ENCODE assay signal across 26 cellular contexts in genomic region chr14:94650444-94650775, GRCh38. TPM values are rescaled to one million over a fixed set of nuclear protein-coding genes. Genes with fewer than 3 reads are reported as not detected.
A peak's percentile ranks its signal among the peaks of the same experiment; 100 is the strongest.
DNase-seq lines count a peak whose midpoint lies in the region; ATAC-seq, FAIRE-seq and TF ChIP-seq lines count a peak whose summit lies in the region.
"Had no signal": no experiment of that assay in that cellular context is flagged by ENCODE, and none has a peak within 500 bp of the region (broad histone marks: within the 10 kb centered on the region; RNA-seq: fewer than 3 reads in every experiment).

No MANE protein-coding gene starts in this region.

- peak overlapping the region; percentile 80 for H3K56ac ChIP-seq in H1 (replicated peaks; ENCODE audit: insufficient read length, low read depth, low read length)

- no peak for TF ChIP-seq RAD21 in H1 (IDR thresholded peaks at IDR 0.05 in 1 of 2, conservative IDR thresholded peaks at IDR 0.05 in 1 of 2; ENCODE audit: low read depth in 2 of 2, low read length in 2 of 2)

- H4K8ac ChIP-seq in H1 (ENCODE audit: extremely low read depth, insufficient read depth, low read length) = peak overlapping the region; percentile 14; the same call in 1 of the 2 replicates

- H3K23ac ChIP-seq in H1 (ENCODE audit: insufficient read length) = no peak overlapping the region

- H2AFZ ChIP-seq in H1 (ENCODE audit: low read length) = no peak overlapping the region
- H2AFZ ChIP-seq: GM23338 had no signal

- H3K14ac ChIP-seq in H1 (ENCODE audit: insufficient read length) = no peak overlapping the region

- POLR2A ChIA-PET in H1 (lab: Charles Lee; ENCODE audit: partially characterized antibody) = no interaction called here

- H3K4me3 ChIP-seq in heart right ventricle (no peak overlapping the region), right atrium auricular region (no peak overlapping the region), H1 (ENCODE audit: extremely low read depth in 1 of 4, insufficient read depth in 2 of 4, low read depth in 3 of 4, low read length in 4 of 4) (no peak overlapping the region)
- H3K4me3 ChIP-seq: A549; BLaER1 treated with 17β-estradiol and CSF1 and Interleukin-3, amounts not matched to agents 10 nM and 100 nM; GM12878; GM23338; HAP-1 had no signal

- no peak overlapping the region for H3K4me2 ChIP-seq in H1 (ENCODE audit: insufficient read depth in 1 of 2, low read depth in 2 of 2, low read length in 2 of 2)
- H3K4me2 ChIP-seq: A549; BLaER1 treated with 17β-estradiol and CSF1 and Interleukin-3, amounts not matched to agents 10 nM and 100 nM; GM23338 had no signal

- peaks cover 0 to 6% of the 10 kb centered on the region in 2 experiments for H4K20me1 ChIP-seq in H1 (replicated peaks in 1 of 2; ENCODE audit: control insufficient read depth in 1 of 2, insufficient read depth in 2 of 2, low read length in 2 of 2)
- H4K20me1 ChIP-seq: BLaER1 treated with 17β-estradiol and CSF1 and Interleukin-3, amounts not matched to agents 10 nM and 100 nM had no signal

- no peak overlapping the region for H2BK20ac ChIP-seq in H1 (ENCODE audit: low read length)

- TF ChIP-seq CTCF in heart right ventricle (IDR thresholded peaks at IDR 0.05) = no peak
- no peak for TF ChIP-seq CTCF in right atrium auricular region (IDR thresholded peaks at IDR 0.05)
- TF ChIP-seq CTCF in H1 (IDR thresholded peaks at IDR 0.05; ENCODE audit: control extremely low read depth in 1 of 3, insufficient read depth in 1 of 3, low read depth in 1 of 3, low read length in 3 of 3) = no peak

- H3K79me1 ChIP-seq in H1 (ENCODE audit: low read depth, low read length) = no peaks in the 10 kb centered on the region

- peaks cover 0 to 6% (median 0%) of the 10 kb centered on the region in 9 donors for H3K4me1 ChIP-seq in heart right ventricle
- H3K4me1 ChIP-seq in right atrium auricular region = no peaks in the 10 kb centered on the region
- H3K4me1 ChIP-seq in H1 (replicated peaks in 1 of 4; ENCODE audit: control insufficient read depth in 3 of 4, insufficient read depth in 4 of 4, low read length in 3 of 4) = no peaks in the 10 kb centered on the region
- H3K4me1 ChIP-seq: A549, BE2C, HAP-1 had no signal

- no peak for FAIRE-seq in H1 (lab: Jason Lieb, UNC)
- FAIRE-seq: D721Med, H54 had no signal

- WGBS in heart right ventricle, 2 donors = 66 to 69% methylated on average over 3 of the region's 3 CpGs
- 93% methylated on average over 3 of the region's 3 CpGs; no CpG with 5 or more reads in 1 of the 2 experiments for WGBS in H1 (ENCODE audit: extremely low coverage in 1 of 2, insufficient coverage in 1 of 2, insufficient read length in 1 of 2, insufficient replicate concordance in 2 of 2, low coverage in 1 of 2, low lambda C conversion rate in 2 of 2, missing lambda C conversion rate in 1 of 2), 2 experiments

- CTCF ChIA-PET in H1 (lab: Charles Lee; ENCODE audit: partially characterized antibody) = no interaction called here

- TF ChIP-seq POLR2A in H1 (IDR thresholded peaks at IDR 0.05; ENCODE audit: control extremely low read depth in 1 of 2, low read depth in 2 of 2, low read length in 2 of 2) = no peak

- H3K23me2 ChIP-seq in H1 (ENCODE audit: low read depth, low read length) = peaks cover 8% of the 10 kb centered on the region; the same call in 1 of the 2 replicates

- no peak overlapping the region for H3K9ac ChIP-seq in H1 (replicated peaks in 1 of 4; ENCODE audit: extremely low read depth in 1 of 4, low read depth in 3 of 4, low read length in 3 of 4)
- H3K9ac ChIP-seq: BLaER1 treated with 17β-estradiol and CSF1 and Interleukin-3, amounts not matched to agents 10 nM and 100 nM had no signal

- no peak overlapping the region for H2BK120ac ChIP-seq in H1 (replicated peaks; ENCODE audit: low read depth, low read length)

- H2AK5ac ChIP-seq in H1 (ENCODE audit: low read depth, low read length) = no peak overlapping the region; the same call in 1 of the 2 replicates

- H3K4ac ChIP-seq in H1 (replicated peaks; ENCODE audit: insufficient read length, low read depth, low read length) = no peak overlapping the region

- intact Hi-C loops in Right ventricle myocardium inferior (cut with DNase I) = no loop called here
- intact Hi-C loops in heart right ventricle (cut with DNase I) = no loop called here
- intact Hi-C loops in left cardiac atrium (cut with DNase I) = no loop called here

- TF ChIP-seq EP300 in H1 (IDR thresholded peaks at IDR 0.05; ENCODE audit: borderline replicate concordance in 1 of 2, low read depth in 2 of 2, low read length in 2 of 2) = no peak

- H3K9me3 ChIP-seq in heart right ventricle (peaks cover 0 to 23% (median 7%) of the 10 kb centered on the region in 11 donors), right atrium auricular region (peaks cover 0 to 12% of the 10 kb centered on the region in 2 donors), H1 (ENCODE audit: insufficient read depth in 2 of 2, low read depth in 1 of 2, low read length in 1 of 2) (peaks cover 0 to 4% of the 10 kb centered on the region in 2 experiments; a peak in 1 of 4 replicates)
- H3K9me3 ChIP-seq: BE2C, HAP-1 had no signal

- H4K5ac ChIP-seq in H1 (ENCODE audit: insufficient read length, low read depth, low read length) = no peak overlapping the region

- H3K27me3 ChIP-seq in heart right ventricle (peaks cover 0 to 4% (median 0%) of the 10 kb centered on the region in 7 donors), right atrium auricular region (no peaks in the 10 kb centered on the region), H1 (replicated peaks in 1 of 4; ENCODE audit: control insufficient read depth in 3 of 4, extremely low read depth in 1 of 4, insufficient read depth in 3 of 4, low read length in 3 of 4) (no peaks in the 10 kb centered on the region)
- H3K27me3 ChIP-seq: BE2C; BLaER1 treated with 17β-estradiol and CSF1 and Interleukin-3, amounts not matched to agents 10 nM and 100 nM had no signal

- H3K18ac ChIP-seq in H1 (ENCODE audit: extremely low read depth, low read length) = no peak overlapping the region

- H2BK12ac ChIP-seq in H1 (ENCODE audit: low read depth, low read length) = no peak overlapping the region

- H3K36me3 ChIP-seq in heart right ventricle (no peaks in the 10 kb centered on the region), right atrium auricular region (no peaks in the 10 kb centered on the region), H1 (ENCODE audit: control insufficient read depth in 2 of 4, insufficient read depth in 4 of 4, low read length in 3 of 4) (no peaks in the 10 kb centered on the region)
- H3K36me3 ChIP-seq: BE2C, HAP-1 had no signal

- DNase-seq in Right ventricle myocardium inferior (ENCODE audit: missing footprints) (no peak), heart right ventricle (no peak), right atrium auricular region (ENCODE audit: low spot score) (peak; percentile 36), left cardiac atrium (no peak), H1 (ENCODE audit: low read depth in 1 of 2, low spot score in 2 of 2) (no peak)
- DNase-seq in activated naive CD4-positive, alpha-beta T cell treated with Interleukin-2 at 50 U/mL for 16 hours = no peak
- no peak for DNase-seq in stimulated activated CD4-positive, alpha-beta T cell treated with anti-CD3 and anti-CD28 coated beads, Interleukin-4, amount 100 ng/mL, for 4 hours
- DNase-seq: 8988T; ACHN; AML-193; BE2C; CD4-positive, alpha-beta T cell; CD8-positive, alpha-beta memory T cell; DMS 273 treated with DMSO at 0.1 percent for 48 hours; DMS79; EL; GDM1; HFFc6 had no signal

- H2BK15ac ChIP-seq in H1 (ENCODE audit: low read length) = no peak overlapping the region

- ATAC-seq in Right ventricle myocardium inferior = peak; percentile 31
- no peak for ATAC-seq in heart right ventricle
- no peak for ATAC-seq in left cardiac atrium
- ATAC-seq: A549, GM12878, GM23338 had no signal

- no peaks in the 10 kb centered on the region; a peak in 1 of 4 replicates for H3K79me2 ChIP-seq in H1 (ENCODE audit: control insufficient read depth in 1 of 2, insufficient read depth in 2 of 2, low read length in 2 of 2)

- no peak overlapping the region for H2BK5ac ChIP-seq in H1 (ENCODE audit: low read depth, low read length)

- no peak overlapping the region for H4K91ac ChIP-seq in H1 (replicated peaks; ENCODE audit: insufficient read length, low read length)

- no peak overlapping the region for H3K27ac ChIP-seq in heart right ventricle
- H3K27ac ChIP-seq in right atrium auricular region = no peak overlapping the region
- no peak overlapping the region for H3K27ac ChIP-seq in H1 (ENCODE audit: low read depth, low read length)
- H3K27ac ChIP-seq: A549; BLaER1 treated with 17β-estradiol and CSF1 and Interleukin-3, amounts not matched to agents 10 nM and 100 nM had no signal

TF ChIP-seq in H1, 55 proteins besides CTCF, POLR2A, EP300 and RAD21 (continues in another document):
- TF ChIP-seq BACH1 (IDR thresholded peaks at IDR 0.05; ENCODE audit: low read length) = no peak

RNA-seq across cellular contexts. Expression of gene SERPINA3, which starts 38.2 kb away (rescaled TPM):
- total RNA-seq in Right ventricle myocardium inferior (112 TPM), heart right ventricle (100 to 1,000 TPM in 1 of 10 donors, 10 to 100 TPM in 3, 1 to 10 TPM in 6; 1.0 to 163 (median 6.3) TPM), right atrium auricular region (100 to 1,000 TPM in 1 of 2 donors, 10 to 100 TPM in 1; 57.2 to 330 TPM), left cardiac atrium (100 to 1,000 TPM; 232 to 284 TPM)
- polyA plus RNA-seq in heart right ventricle (100 to 1,000 TPM in 1 of 2 donors, 10 to 100 TPM in 1; 28.2 to 408 TPM), H1 (2011; rRNA removed) (not detected in 2 replicates)
- total RNA-seq in H1 (2021; fragmentation: NEBNext Ultra II Directional; extraction: Animal tissue kit (Norgen Biotek cat#: 25700)) = not detected in 2 replicates
- polyA plus RNA-seq in H1 (2011; cell fraction: cytosol; rRNA removed) = 0.30 TPM
- polyA plus RNA-seq in H1 (2011; cell fraction: nucleus; rRNA removed) = not detected
- not detected in 4 replicates for polyA plus RNA-seq in H1 (2012, experiment 1 of 2)
- polyA plus RNA-seq in H1 (2012, experiment 2 of 2) = 0.17 TPM
- polyA plus RNA-seq in H1 (2013, experiment 1 of 2) = not detected
- not detected for polyA plus RNA-seq in H1 (2013, experiment 2 of 2)
- not detected in 2 replicates for polyA minus RNA-seq in H1 (2011; rRNA and poly(A)+ RNA removed)
- not detected for polyA minus RNA-seq in H1 (2011; cell fraction: cytosol; rRNA and poly(A)+ RNA removed)
- not detected for polyA minus RNA-seq in H1 (2011; cell fraction: nucleus; rRNA and poly(A)+ RNA removed)
- total RNA-seq: CD4-positive, alpha-beta T cell; CD8-positive, alpha-beta memory T cell; GM23338; HFFc6 had no signal
- polyA plus RNA-seq: CD14-positive monocyte; CD8-positive, alpha-beta memory T cell; GM12878; GM23338 had no signal
